In genomic region chr6:166822609-166823008, GRCh38 we compare ENCODE assay signal across 24 cellular contexts.
DNase-seq lines count a peak whose midpoint lies in the region; ATAC-seq, FAIRE-seq and TF ChIP-seq lines count a peak whose summit lies in the region.
"Had no signal": no experiment of that assay in that cellular context is flagged by ENCODE, and none has a peak within 500 bp of the region (broad histone marks: within the 10 kb centered on the region; RNA-seq: fewer than 3 reads in every experiment).

No MANE protein-coding gene starts in this region.

- peaks cover 4% of the 10 kb centered on the region for H3K79me1 ChIP-seq in neuronal stem cell (ENCODE audit: low read depth, low read length)

- no peak overlapping the region for H3K23ac ChIP-seq in neuronal stem cell (ENCODE audit: low read depth, low read length, poor library complexity)

- TF ChIP-seq EP300 in GM12878 (IDR thresholded peaks at IDR 0.05; ENCODE audit: borderline replicate concordance in 1 of 2, control insufficient read depth in 1 of 2, low read depth in 2 of 2, low read length in 2 of 2) = no peak

- H2AFZ ChIP-seq in GM12878 (ENCODE audit: control insufficient read depth, low read depth, low read length) (no peak overlapping the region), neuronal stem cell (ENCODE audit: low read length) (no peak overlapping the region)

- intact Hi-C loops in GM12878 (cut with micrococcal nuclease; ENCODE audit: unreplicated experiment) = no loop called here

- no peaks in the 10 kb centered on the region; the same call in 2 of the 3 replicates for H3K9me3 ChIP-seq in GM12878 (replicated peaks; ENCODE audit: control insufficient read depth, insufficient read depth, low read length)
- no peaks in the 10 kb centered on the region for H3K9me3 ChIP-seq in neuronal stem cell (replicated peaks in 1 of 2; ENCODE audit: control insufficient read depth in 2 of 2, insufficient read depth in 1 of 2, low read depth in 1 of 2, low read length in 2 of 2)
- H3K9me3 ChIP-seq: BE2C, BLaER1, Caco-2 had no signal

- no peak for TF ChIP-seq POLR2A in GM12878 (IDR thresholded peaks at IDR 0.05; ENCODE audit: low read depth, low read length)

- DNase-seq in CD1c-positive myeloid dendritic cell (ENCODE audit: extremely low spot score) (peak; percentile 20), GM12878 (ENCODE audit: low read depth, low spot score) (no peak), neuronal stem cell (ENCODE audit: low spot score) (no peak), iPS-NIHi7 (ENCODE audit: extremely low spot score) (no peak), DMS153 (lab: John Stamatoyannopoulos, UW) (no peak), NCI-H526 (lab: John Stamatoyannopoulos, UW) (no peak)
- DNase-seq: 8988T; ACHN; BE2C; C1 segment of cervical spinal cord; Caco-2; Calu3; CD4-positive, alpha-beta T cell; CD8-positive, alpha-beta T cell; DMS53; DMS79; DND-41; EL; GDM1 had no signal

- no peak overlapping the region for H2BK12ac ChIP-seq in neuronal stem cell (ENCODE audit: low read length)

- H3K4me3 ChIP-seq in GM12878 (no peak overlapping the region), neuronal stem cell (ENCODE audit: low read length in 2 of 2) (no peak overlapping the region)
- H3K4me3 ChIP-seq: BLaER1 had no signal

- CTCF ChIA-PET in GM12878 (lab: Yijun Ruan, JAX) = no interaction called here

- ATAC-seq in GM12878 = no peak
- ATAC-seq: CD8-positive, alpha-beta T cell had no signal

- BruUV-seq in GM12878 (replicated peaks; lab: Mats Ljungman, UMichigan) = no TSS peak

- H2AK5ac ChIP-seq in neuronal stem cell (ENCODE audit: low read depth, low read length) = no peak overlapping the region

- POLR2A ChIA-PET in GM12878 (lab: Charles Lee) = no interaction called here

- H2BK5ac ChIP-seq in neuronal stem cell (ENCODE audit: low read length) = no peak overlapping the region

- RAD21 ChIA-PET in GM12878 (lab: Charles Lee; ENCODE audit: unreplicated experiment) = no interaction called here

- no peak for FAIRE-seq in GM12878 (lab: Jason Lieb, UNC)
- FAIRE-seq: A204.1, D721Med, GM12891, GM19239 had no signal

- H3K4ac ChIP-seq in neuronal stem cell (ENCODE audit: low read length) = no peak overlapping the region

- 35% methylated on average over 1 of the region's 1 CpG for WGBS in GM12878 (ENCODE audit: insufficient coverage, insufficient replicate concordance, low lambda C conversion rate, missing lambda C conversion rate)
- WGBS in neuronal stem cell (ENCODE audit: extremely low coverage in 2 of 2, insufficient read length in 2 of 2, insufficient replicate concordance in 1 of 2), 2 donors = no CpG with 5 or more reads among the region's 1 CpG

- TF ChIP-seq RAD21 in GM12878 (IDR thresholded peaks at IDR 0.05; ENCODE audit: insufficient read depth, low read depth, low read length) = no peak

- H3K9ac ChIP-seq in GM12878 (ENCODE audit: control insufficient read depth, insufficient read depth, low read length) (no peak overlapping the region), neuronal stem cell (ENCODE audit: low read depth, low read length, poor library complexity) (no peak overlapping the region)
- H3K9ac ChIP-seq: BLaER1 had no signal

- H3K18ac ChIP-seq in neuronal stem cell (ENCODE audit: low read length) = no peak overlapping the region

- in situ Hi-C loops in GM12878 (cut with MboI) = no loop called here

- no peak overlapping the region for H2BK120ac ChIP-seq in neuronal stem cell (ENCODE audit: low read depth, low read length)

- H3K27ac ChIP-seq in GM12878 (ENCODE audit: control insufficient read depth, insufficient read depth) = no peak overlapping the region
- no peak overlapping the region for H3K27ac ChIP-seq in neuronal stem cell (replicated peaks; ENCODE audit: low read length)
- H3K27ac ChIP-seq: BLaER1 had no signal

- no peaks in the 10 kb centered on the region for H3K4me1 ChIP-seq in GM12878 (ENCODE audit: control insufficient read depth, insufficient read depth, low read length)
- peaks cover 0 to 3% of the 10 kb centered on the region in 2 donors for H3K4me1 ChIP-seq in neuronal stem cell (ENCODE audit: control insufficient read depth in 2 of 2, insufficient read depth in 1 of 2, low read depth in 1 of 2, low read length in 2 of 2)
- H3K4me1 ChIP-seq: BLaER1, Caco-2 had no signal

- no peaks in the 10 kb centered on the region for H4K20me1 ChIP-seq in GM12878 (ENCODE audit: control insufficient read depth, insufficient read depth)
- H4K20me1 ChIP-seq: BLaER1 had no signal

- H3K14ac ChIP-seq in neuronal stem cell (ENCODE audit: low read length) = peak overlapping the region; percentile 4

- H3K79me2 ChIP-seq in GM12878 (ENCODE audit: control insufficient read depth, insufficient read depth, low read length) = no peaks in the 10 kb centered on the region

- H2BK15ac ChIP-seq in neuronal stem cell (ENCODE audit: low read length) = no peak overlapping the region

- H4K91ac ChIP-seq in neuronal stem cell (ENCODE audit: low read depth, low read length, poor library complexity) = no peak overlapping the region

- H3K27me3 ChIP-seq in GM12878 (replicated peaks in 1 of 2; ENCODE audit: control insufficient read depth in 2 of 2, insufficient read depth in 2 of 2, low read length in 1 of 2) (no peaks in the 10 kb centered on the region), neuronal stem cell (ENCODE audit: control insufficient read depth in 3 of 3, insufficient read depth in 3 of 3, low read depth in 1 of 3, low read length in 3 of 3) (no peaks in the 10 kb centered on the region)
- H3K27me3 ChIP-seq: BE2C, BLaER1 had no signal

- SMC1A ChIA-PET in GM12878 (lab: Charles Lee; ENCODE audit: uncharacterized antibody, unreplicated experiment) = no interaction called here

- H3K36me3 ChIP-seq in GM12878 (ENCODE audit: control insufficient read depth in 2 of 2, insufficient read depth in 2 of 2, low read length in 1 of 2) = no peaks in the 10 kb centered on the region
- no peaks in the 10 kb centered on the region for H3K36me3 ChIP-seq in neuronal stem cell (replicated peaks in 1 of 2; ENCODE audit: control insufficient read depth in 2 of 2, insufficient read depth in 2 of 2, low read length in 2 of 2)
- H3K36me3 ChIP-seq: BE2C, BLaER1 had no signal

- H4K8ac ChIP-seq in neuronal stem cell (ENCODE audit: low read depth, low read length) = no peak overlapping the region

- no peak for TF ChIP-seq CTCF in GM12878 (IDR thresholded peaks at IDR 0.05 in 2 of 3, conservative IDR thresholded peaks at IDR 0.05 in 1 of 3; ENCODE audit: control insufficient read depth in 2 of 3, extremely low read depth in 1 of 3, insufficient read depth in 1 of 3, low read depth in 3 of 3, low read length in 3 of 3)

- H3K4me2 ChIP-seq in GM12878 (ENCODE audit: control insufficient read depth, insufficient read depth) (no peak overlapping the region), neuronal stem cell (ENCODE audit: insufficient read depth, low read length, poor library complexity, severe bottlenecking) (no peak overlapping the region)
- H3K4me2 ChIP-seq: BLaER1 had no signal

TF ChIP-seq in GM12878, 131 proteins besides CTCF, POLR2A, EP300 and RAD21:
- peak; percentile 80 for TF ChIP-seq ZNF24 (IDR thresholded peaks at IDR 0.05)
- TF ChIP-seq HDAC2 (IDR thresholded peaks at IDR 0.05) = no peak
